In the genomic region with DNA sequence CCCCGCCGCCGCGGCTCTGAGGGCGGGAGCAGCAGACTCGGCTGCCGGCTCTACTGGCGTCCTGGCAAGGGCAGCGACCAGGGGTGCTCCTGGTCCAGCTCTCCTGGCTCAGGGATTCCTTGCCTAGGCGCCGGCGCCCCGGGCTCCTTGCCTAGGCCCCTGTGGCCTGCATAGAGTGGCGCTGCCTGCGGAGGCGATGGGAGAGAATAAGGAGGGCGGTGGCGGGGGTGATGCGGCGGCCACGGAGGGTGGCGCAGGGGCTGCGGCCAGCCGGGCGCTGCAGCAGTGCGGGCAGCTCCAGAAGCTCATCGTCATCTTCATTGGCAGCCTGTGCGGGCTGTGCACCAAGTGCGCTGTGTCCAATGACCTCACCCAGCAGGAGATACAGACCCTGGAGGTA, we compare ENCODE assay signal across 8 cellular contexts.
DNase-seq lines count a peak whose midpoint lies in the region; ATAC-seq, FAIRE-seq and TF ChIP-seq lines count a peak whose summit lies in the region.
"Not testable (repeated sequence)": the region's sequence is repeated elsewhere in the genome, so short reads cannot be mapped to it uniquely, and the experiment has no call there.

No MANE protein-coding gene starts in this region.

- not testable (repeated sequence) for BruUV-seq in HepG2 (replicated peaks; lab: Mats Ljungman, UMichigan)

- H3K27ac Mint-ChIP-seq in CD14-positive monocyte; T-helper 2 cell treated with Interferon-gamma antibody and Interleukin-4, amounts not matched to agents 5 μg/mL and 100 μg/mL, for 36 hours; effector memory CD8-positive, alpha-beta T cell: not testable (repeated sequence)

- H3K9me3 Mint-ChIP-seq in CD14-positive monocyte; T-helper 2 cell treated with Interferon-gamma antibody and Interleukin-4, amounts not matched to agents 5 μg/mL and 100 μg/mL, for 36 hours; effector memory CD8-positive, alpha-beta T cell: not testable (repeated sequence)

- not testable (repeated sequence) for H3K27ac ChIP-seq in HepG2 (ENCODE audit: extremely low read length, insufficient read depth, low read length); skin epidermis; urinary bladder (ENCODE audit: low read depth)

- not testable (repeated sequence) for H4K20me1 ChIP-seq in Loucy (ENCODE audit: insufficient read depth, low read length, poor library complexity, severe bottlenecking); HepG2 (ENCODE audit: insufficient read depth, low read length)

- H3K9ac ChIP-seq in Loucy (ENCODE audit: low read depth, low read length, poor library complexity, severe bottlenecking): peak overlapping the region; percentile 56
- not testable (repeated sequence) for H3K9ac ChIP-seq in HepG2 (ENCODE audit: insufficient read depth, low read depth, low read length)

- peak overlapping the region; percentile 78 for H3K4me3 ChIP-seq in Loucy (ENCODE audit: low read length, poor library complexity, severe bottlenecking)
- peak overlapping the region; percentile 65 to 69 (median 67); a peak in 4 of 6 replicates for H3K4me3 ChIP-seq in HepG2 (replicated peaks in 1 of 3; ENCODE audit: insufficient read depth in 1 of 3, low read depth in 2 of 3, low read length in 3 of 3)
- peak overlapping the region; percentile 29 to 50 (median 40) for H3K4me3 ChIP-seq in skin epidermis
- H3K4me3 ChIP-seq in urinary bladder (ENCODE audit: low read depth, low read length): peak overlapping the region; percentile 46

- H3K4me1 ChIP-seq in Loucy (ENCODE audit: insufficient read depth, low read length, poor library complexity, severe bottlenecking); HepG2 (ENCODE audit: insufficient read depth, low read length); urinary bladder (ENCODE audit: insufficient read depth): not testable (repeated sequence)

- H3K9me3 ChIP-seq in Loucy (ENCODE audit: insufficient read depth, low read depth, low read length); HepG2 (ENCODE audit: low read length): not testable (repeated sequence)

- POLR2A ChIA-PET in HepG2 (lab: Yijun Ruan, JAX): not testable (repeated sequence)

- intact Hi-C loops in CD14-positive monocyte (cut with micrococcal nuclease); HepG2 (cut with micrococcal nuclease; ENCODE audit: unreplicated experiment): not testable (repeated sequence)

- 55% methylated on average over 29 of the region's 29 CpGs for WGBS in HepG2 (ENCODE audit: low lambda C conversion rate)
- WGBS in urinary bladder: 33% methylated on average over 22 of the region's 29 CpGs

- H3K36me3 Mint-ChIP-seq in CD14-positive monocyte; T-helper 2 cell treated with Interferon-gamma antibody and Interleukin-4, amounts not matched to agents 5 μg/mL and 100 μg/mL, for 36 hours (ENCODE audit: low read depth); effector memory CD8-positive, alpha-beta T cell (ENCODE audit: insufficient read depth): not testable (repeated sequence)

- not testable (repeated sequence) for FAIRE-seq in HepG2 (lab: Jason Lieb, UNC)

- H3K4me2 ChIP-seq in Loucy (ENCODE audit: low read depth, low read length, poor library complexity, severe bottlenecking): peak overlapping the region; percentile 58
- H3K4me2 ChIP-seq in HepG2 (ENCODE audit: low read depth, low read length): not testable (repeated sequence)

- not testable (repeated sequence) for H3K79me2 ChIP-seq in Loucy (ENCODE audit: insufficient read depth, low read length); HepG2 (ENCODE audit: insufficient read depth, low read length)

- H3K27me3 Mint-ChIP-seq in CD14-positive monocyte (ENCODE audit: low read depth in 3 of 3): peaks cover 11 to 29% (median 23%) of the 10 kb centered on the region in 3 donors
- not testable (repeated sequence) for H3K27me3 Mint-ChIP-seq in T-helper 2 cell treated with Interferon-gamma antibody and Interleukin-4, amounts not matched to agents 5 μg/mL and 100 μg/mL, for 36 hours (ENCODE audit: low read depth); effector memory CD8-positive, alpha-beta T cell

- not testable (repeated sequence) for DNase-seq in CD14-positive monocyte (ENCODE audit: low spot score); T-helper 2 cell treated with Interferon-gamma antibody and Interleukin-4, amounts not matched to agents 5 μg/mL and 100 μg/mL, for 36 hours (ENCODE audit: low spot score); effector memory CD8-positive, alpha-beta T cell; HepG2 (ENCODE audit: low spot score)
- DNase-seq in activated effector memory CD4-positive, alpha-beta T cell treated with anti-CD3 and anti-CD28 coated beads, Interleukin-2, amount 50 U/mL, for 16 hours: peak; percentile 57

- CTCF ChIA-PET in HepG2 (lab: Yijun Ruan, JAX; ENCODE audit: low intra/inter-chr PET ratio, low total read pairs): not testable (repeated sequence)

- not testable (repeated sequence) for H3F3A ChIP-seq in Loucy (ENCODE audit: low read depth)

- ATAC-seq in effector memory CD8-positive, alpha-beta T cell (replicated peaks); HepG2: not testable (repeated sequence)

- in situ Hi-C loops in HepG2 (cut with HindIII; ENCODE audit: extremely low pct_ligation_motif_present, low pct_unique_long_range_greater_than_20kb): not testable (repeated sequence)

- not testable (repeated sequence) for H2AFZ ChIP-seq in Loucy (ENCODE audit: low read length); HepG2 (ENCODE audit: low read length)

- not testable (repeated sequence) for H3K9me2 ChIP-seq in Loucy (replicated peaks; ENCODE audit: low read depth, low read length)

- H3K4me1 Mint-ChIP-seq in CD14-positive monocyte; T-helper 2 cell treated with Interferon-gamma antibody and Interleukin-4, amounts not matched to agents 5 μg/mL and 100 μg/mL, for 36 hours (ENCODE audit: low read depth); effector memory CD8-positive, alpha-beta T cell (ENCODE audit: low read depth in 2 of 2): not testable (repeated sequence)

- not testable (repeated sequence) for TF ChIP-seq CTCF in CD14-positive monocyte (IDR thresholded peaks at IDR 0.05); Loucy (conservative IDR thresholded peaks at IDR 0.05; ENCODE audit: low read length); HepG2 (CRISPR knock-in tag; IDR thresholded peaks at IDR 0.05)

- not testable (repeated sequence) for TF ChIP-seq POLR2A in HepG2 (IDR thresholded peaks at IDR 0.05; ENCODE audit: insufficient read depth in 1 of 2, low read depth in 2 of 2, low read length in 2 of 2)

- H3K4me3 Mint-ChIP-seq in CD14-positive monocyte: peak overlapping the region; percentile 77 to 81
- peak overlapping the region; percentile 59 for H3K4me3 Mint-ChIP-seq in T-helper 2 cell treated with Interferon-gamma antibody and Interleukin-4, amounts not matched to agents 5 μg/mL and 100 μg/mL, for 36 hours
- H3K4me3 Mint-ChIP-seq in effector memory CD8-positive, alpha-beta T cell: peak overlapping the region; percentile 78 to 81

- TF ChIP-seq EP300 in HepG2 (IDR thresholded peaks at IDR 0.05; ENCODE audit: low read depth in 2 of 2, low read length in 2 of 2); HepG2 (CRISPR knock-in tag; IDR thresholded peaks at IDR 0.05; ENCODE audit: borderline replicate concordance): not testable (repeated sequence)

- H3K27me3 ChIP-seq in Loucy (ENCODE audit: insufficient read depth, low read length, poor library complexity, severe bottlenecking); HepG2 (ENCODE audit: control insufficient read depth in 1 of 2, insufficient read depth in 2 of 2, low read length in 2 of 2): not testable (repeated sequence)

- not testable (repeated sequence) for H3K36me3 ChIP-seq in Loucy (ENCODE audit: insufficient read depth, low read length); HepG2 (replicated peaks in 1 of 2; ENCODE audit: control insufficient read depth in 1 of 2, insufficient read depth in 2 of 2, low read length in 2 of 2); urinary bladder (ENCODE audit: insufficient read depth)

- TF ChIP-seq RAD21 in HepG2 (CRISPR knock-in tag; IDR thresholded peaks at IDR 0.05): not testable (repeated sequence)
